9 cellular contexts compared by ENCODE assay signal in the genomic region with DNA sequence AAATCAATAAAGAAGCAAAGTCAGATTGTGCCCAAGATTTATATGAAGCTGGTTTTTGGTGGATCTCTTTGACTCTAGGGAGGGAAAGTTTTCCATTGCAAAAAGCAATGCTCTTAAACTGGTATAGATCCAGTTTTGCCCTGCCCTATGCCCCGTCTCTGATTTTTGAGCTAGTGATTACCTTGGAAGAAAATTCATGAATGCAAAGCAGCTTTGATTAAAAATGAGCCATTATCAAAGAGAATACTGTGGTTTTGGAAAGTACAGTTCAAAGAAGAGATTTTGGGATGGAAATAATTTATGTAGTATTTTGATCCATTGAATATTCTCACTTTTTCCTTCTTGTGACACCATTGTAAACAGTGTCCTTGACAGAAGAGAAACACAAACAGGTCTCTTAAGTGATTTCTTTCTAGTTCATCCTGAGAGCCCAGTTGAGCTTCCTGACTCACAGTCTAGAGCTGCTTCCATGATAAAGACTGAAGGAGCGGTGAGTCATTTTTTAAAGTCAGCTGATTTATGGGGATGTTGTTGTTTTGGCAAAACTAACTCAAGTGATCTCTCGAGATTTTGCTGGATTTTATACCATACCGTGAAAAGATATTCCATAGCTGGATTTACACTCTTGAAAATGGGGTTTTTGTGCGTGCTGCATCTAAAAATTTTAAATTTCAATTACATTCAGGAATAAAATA.
DNase-seq lines count a peak whose midpoint lies in the region; ATAC-seq and TF ChIP-seq lines count a peak whose summit lies in the region.
"Had no signal": no experiment of that assay in that cellular context is flagged by ENCODE, and none has a peak within 500 bp of the region (broad histone marks: within the 10 kb centered on the region; RNA-seq: fewer than 3 reads in every experiment).

No MANE protein-coding gene starts in this region.

- H3K4me3 ChIP-seq in iPS-20b (ENCODE audit: low read length), result peak overlapping the region; percentile 42
- H3K4me3 ChIP-seq in upper lobe of left lung, result no peak overlapping the region

- WGBS in upper lobe of left lung, 2 donors, result 46 to 49% methylated on average over 5 of the region's 5 CpGs

- H3K27me3 Mint-ChIP-seq in activated T-cell treated with anti-CD3 and anti-CD28 coated beads, Interleukin-2, amount 50 U/mL, for 24 hours, result no peaks in the 10 kb centered on the region
- H3K27me3 Mint-ChIP-seq in activated T-cell treated with anti-CD3 and anti-CD28 coated beads, Interleukin-2, amount 50 U/mL, for 4 hours (ENCODE audit: low read depth), result no peaks in the 10 kb centered on the region
- no peaks in the 10 kb centered on the region for H3K27me3 Mint-ChIP-seq in activated T-helper 1 cell treated with anti-CD3 and anti-CD28 coated beads, Interleukin-12 subunit alpha, Interleukin-12 subunit beta, Interleukin-2, Interleukin-4 antibody, amounts not matched to agents 30 ng/mL and 10 ng/mL and 1 ng/mL, durations not matched to agents 14 hours and 24 hours and 36 hours (ENCODE audit: insufficient read depth)

- TF ChIP-seq EP300 in upper lobe of left lung (IDR thresholded peaks at IDR 0.05), result peak in 2 of 4 donors; percentile 6 to 36

- H3K27ac ChIP-seq in iPS-20b (ENCODE audit: low read length) (peak overlapping the region; percentile 64), upper lobe of left lung (peak overlapping the region; percentile 19 to 90 (median 56))

- no peak for TF ChIP-seq CTCF in upper lobe of left lung (IDR thresholded peaks at IDR 0.05)

- no peak for DNase-seq in activated T-cell treated with anti-CD3 and anti-CD28 coated beads, Interleukin-2, amount 50 U/mL, for 24 hours
- no peak for DNase-seq in activated T-cell treated with anti-CD3 and anti-CD28 coated beads, Interleukin-2, amount 50 U/mL, for 4 hours
- no peak for DNase-seq in activated T-helper 1 cell treated with anti-CD3 and anti-CD28 coated beads, Interleukin-12 subunit alpha, Interleukin-12 subunit beta, Interleukin-2, Interleukin-4 antibody, amounts not matched to agents 30 ng/mL and 10 ng/mL and 1 ng/mL, durations not matched to agents 14 hours and 24 hours and 36 hours (ENCODE audit: low spot score)
- DNase-seq in upper lobe of left lung (peak in 1 of 2 donors; percentile 45), DMS114 treated with DMSO at 0.1 percent for 48 hours (lab: John Stamatoyannopoulos, UW; ENCODE audit: unreplicated experiment) (no peak), middle frontal gyrus (ENCODE audit: extremely low spot score, low spot score) (no peak), D341Med (ENCODE audit: low spot score) (no peak)

- peak overlapping the region; percentile 33 for H3K27ac Mint-ChIP-seq in activated T-cell treated with anti-CD3 and anti-CD28 coated beads, Interleukin-2, amount 50 U/mL, for 24 hours
- peak overlapping the region; percentile 7 for H3K27ac Mint-ChIP-seq in activated T-helper 1 cell treated with anti-CD3 and anti-CD28 coated beads, Interleukin-12 subunit alpha, Interleukin-12 subunit beta, Interleukin-2, Interleukin-4 antibody, amounts not matched to agents 30 ng/mL and 10 ng/mL and 1 ng/mL, durations not matched to agents 14 hours and 24 hours and 36 hours
- H3K27ac Mint-ChIP-seq: T-helper 1 cell treated with Interleukin-12 subunit alpha and Interleukin-12 subunit beta and Interleukin-4 antibody, amounts not matched to agents 30 μg/mL and 1 μg/mL, for 36 hours had no signal

- H3K9ac ChIP-seq in iPS-20b (ENCODE audit: low read depth, low read length), result peak overlapping the region; percentile 41; the same call in 1 of the 2 replicates

- no peak overlapping the region for H3K4me3 Mint-ChIP-seq in activated T-cell treated with anti-CD3 and anti-CD28 coated beads, Interleukin-2, amount 50 U/mL, for 24 hours
- H3K4me3 Mint-ChIP-seq in activated T-cell treated with anti-CD3 and anti-CD28 coated beads, Interleukin-2, amount 50 U/mL, for 4 hours, result no peak overlapping the region
- peak overlapping the region; percentile 11 for H3K4me3 Mint-ChIP-seq in activated T-helper 1 cell treated with anti-CD3 and anti-CD28 coated beads, Interleukin-12 subunit alpha, Interleukin-12 subunit beta, Interleukin-2, Interleukin-4 antibody, amounts not matched to agents 30 ng/mL and 10 ng/mL and 1 ng/mL, durations not matched to agents 14 hours and 24 hours and 36 hours
- H3K4me3 Mint-ChIP-seq: T-helper 1 cell treated with Interleukin-12 subunit alpha and Interleukin-12 subunit beta and Interleukin-4 antibody, amounts not matched to agents 30 μg/mL and 1 μg/mL, for 36 hours had no signal

- H3K9me3 ChIP-seq in iPS-20b (ENCODE audit: insufficient read depth, low read depth, low read length) (no peaks in the 10 kb centered on the region), upper lobe of left lung (no peaks in the 10 kb centered on the region)

- no peaks in the 10 kb centered on the region for H3K36me3 ChIP-seq in iPS-20b (ENCODE audit: insufficient read depth, low read depth, low read length)
- no peaks in the 10 kb centered on the region for H3K36me3 ChIP-seq in upper lobe of left lung

- peaks cover 80% of the 10 kb centered on the region for H3K4me1 Mint-ChIP-seq in activated T-cell treated with anti-CD3 and anti-CD28 coated beads, Interleukin-2, amount 50 U/mL, for 24 hours (ENCODE audit: low read depth)
- H3K4me1 Mint-ChIP-seq in activated T-cell treated with anti-CD3 and anti-CD28 coated beads, Interleukin-2, amount 50 U/mL, for 4 hours (ENCODE audit: low read depth), result peaks cover 80% of the 10 kb centered on the region
- peaks cover 76% of the 10 kb centered on the region for H3K4me1 Mint-ChIP-seq in activated T-helper 1 cell treated with anti-CD3 and anti-CD28 coated beads, Interleukin-12 subunit alpha, Interleukin-12 subunit beta, Interleukin-2, Interleukin-4 antibody, amounts not matched to agents 30 ng/mL and 10 ng/mL and 1 ng/mL, durations not matched to agents 14 hours and 24 hours and 36 hours (ENCODE audit: low read depth)

- H3K27me3 ChIP-seq in iPS-20b (ENCODE audit: insufficient read depth, low read length) (peaks cover 9% of the 10 kb centered on the region; the same call in 1 of the 2 replicates), upper lobe of left lung (no peaks in the 10 kb centered on the region)

- H3K4me1 ChIP-seq in iPS-20b (ENCODE audit: insufficient read depth, low read length) (peaks cover 56% of the 10 kb centered on the region), upper lobe of left lung (peaks cover 72 to 83% (median 78%) of the 10 kb centered on the region in 4 donors)

- peak in 1 of 4 donors; percentile 15 for TF ChIP-seq POLR2A in upper lobe of left lung (IDR thresholded peaks at IDR 0.05)

- intact Hi-C loops in activated T-helper 1 cell treated with anti-CD3 and anti-CD28 coated beads, Interleukin-12 subunit alpha, Interleukin-12 subunit beta, Interleukin-2, Interleukin-4 antibody, amounts not matched to agents 30 ng/mL and 10 ng/mL and 1 ng/mL, durations not matched to agents 14 hours and 24 hours and 36 hours (cut with micrococcal nuclease), result no loop called here

- H3K36me3 Mint-ChIP-seq in activated T-cell treated with anti-CD3 and anti-CD28 coated beads, Interleukin-2, amount 50 U/mL, for 24 hours (ENCODE audit: low read depth), result peaks cover 17% of the 10 kb centered on the region
- no peaks in the 10 kb centered on the region for H3K36me3 Mint-ChIP-seq in activated T-cell treated with anti-CD3 and anti-CD28 coated beads, Interleukin-2, amount 50 U/mL, for 4 hours (ENCODE audit: insufficient read depth)
- H3K36me3 Mint-ChIP-seq in activated T-helper 1 cell treated with anti-CD3 and anti-CD28 coated beads, Interleukin-12 subunit alpha, Interleukin-12 subunit beta, Interleukin-2, Interleukin-4 antibody, amounts not matched to agents 30 ng/mL and 10 ng/mL and 1 ng/mL, durations not matched to agents 14 hours and 24 hours and 36 hours (ENCODE audit: low read depth), result peaks cover 3% of the 10 kb centered on the region

- no peak for ATAC-seq in activated T-cell treated with anti-CD3 and anti-CD28 coated beads, Interleukin-2, amount 50 U/mL, for 4 hours
- peak in 1 of 2 donors; percentile 38 for ATAC-seq in upper lobe of left lung (ENCODE audit: low FRiP score in 2 of 2)

- no peaks in the 10 kb centered on the region for H3K9me3 Mint-ChIP-seq in activated T-cell treated with anti-CD3 and anti-CD28 coated beads, Interleukin-2, amount 50 U/mL, for 24 hours
- H3K9me3 Mint-ChIP-seq in activated T-cell treated with anti-CD3 and anti-CD28 coated beads, Interleukin-2, amount 50 U/mL, for 4 hours, result no peaks in the 10 kb centered on the region
- H3K9me3 Mint-ChIP-seq in activated T-helper 1 cell treated with anti-CD3 and anti-CD28 coated beads, Interleukin-12 subunit alpha, Interleukin-12 subunit beta, Interleukin-2, Interleukin-4 antibody, amounts not matched to agents 30 ng/mL and 10 ng/mL and 1 ng/mL, durations not matched to agents 14 hours and 24 hours and 36 hours, result no peaks in the 10 kb centered on the region
- H3K9me3 Mint-ChIP-seq: T-helper 1 cell treated with Interleukin-12 subunit alpha and Interleukin-12 subunit beta and Interleukin-4 antibody, amounts not matched to agents 30 μg/mL and 1 μg/mL, for 36 hours had no signal
